10 cellular contexts compared by ENCODE assay signal in the genomic region with DNA sequence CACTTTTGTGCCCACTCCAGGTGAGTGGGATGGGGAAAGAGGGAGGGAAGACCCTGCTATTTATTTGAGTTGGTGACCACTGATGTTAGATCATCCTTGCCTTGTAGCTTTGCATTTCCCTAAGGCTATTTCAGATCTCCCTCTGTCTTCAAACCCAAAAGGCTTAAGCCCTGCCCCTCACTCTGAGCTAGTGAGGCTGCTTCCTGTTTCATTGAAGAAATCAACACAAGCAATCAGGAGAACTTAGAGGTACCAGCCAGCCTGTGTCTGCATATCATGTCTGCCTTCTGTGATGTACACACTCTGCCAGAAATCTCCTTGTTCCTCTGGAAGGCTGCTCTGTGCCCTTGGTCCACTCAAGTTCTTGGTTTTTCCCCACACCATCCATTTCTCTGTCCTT.
A peak's percentile ranks its signal among the peaks of the same experiment; 100 is the strongest.
DNase-seq lines count a peak whose midpoint lies in the region; ATAC-seq, FAIRE-seq and TF ChIP-seq lines count a peak whose summit lies in the region.
"Had no signal": no experiment of that assay in that cellular context is flagged by ENCODE, and none has a peak within 500 bp of the region (broad histone marks: within the 10 kb centered on the region; RNA-seq: fewer than 3 reads in every experiment).

No MANE protein-coding gene starts in this region.

- peak; percentile 77 for ATAC-seq in naive thymus-derived CD4-positive, alpha-beta T cell
- ATAC-seq in HG03025 (IDR thresholded peaks at IDR 0.05; ENCODE audit: low FRiP score, unreplicated experiment) = no peak

- peaks cover 73% of the 10 kb centered on the region for H4K20me1 ChIP-seq in Loucy (ENCODE audit: insufficient read depth, low read length, poor library complexity, severe bottlenecking)

- H3K4me1 ChIP-seq in Loucy (ENCODE audit: insufficient read depth, low read length, poor library complexity, severe bottlenecking) (peaks cover 36% of the 10 kb centered on the region), Peyer's patch (peaks cover 0 to 4% (median 0%) of the 10 kb centered on the region in 4 donors), sigmoid colon (peaks cover 0 to 19% (median 15%) of the 10 kb centered on the region in 4 donors)
- H3K4me1 ChIP-seq in naive thymus-derived CD4-positive, alpha-beta T cell (ENCODE audit: control insufficient read depth in 2 of 2, insufficient read depth in 2 of 2, low read length in 2 of 2) = peaks cover 10 to 21% of the 10 kb centered on the region in 2 donors

- no peak overlapping the region for H3K4me3 ChIP-seq in Loucy (ENCODE audit: low read length, poor library complexity, severe bottlenecking)
- H3K4me3 ChIP-seq in naive thymus-derived CD4-positive, alpha-beta T cell (ENCODE audit: low read length) = no peak overlapping the region
- no peak overlapping the region for H3K4me3 ChIP-seq in Peyer's patch
- no peak overlapping the region for H3K4me3 ChIP-seq in sigmoid colon

- H3K9me2 ChIP-seq in Loucy (replicated peaks; ENCODE audit: low read depth, low read length) = no peaks in the 10 kb centered on the region

- peaks cover 51% of the 10 kb centered on the region for H3K4me1 Mint-ChIP-seq in activated T-helper 1 cell treated with anti-CD3 and anti-CD28 coated beads, Interleukin-12 subunit alpha, Interleukin-12 subunit beta, Interleukin-2, Interleukin-4 antibody, amounts not matched to agents 30 ng/mL and 10 ng/mL and 1 ng/mL, durations not matched to agents 14 hours and 24 hours and 36 hours (ENCODE audit: low read depth)
- peaks cover 40 to 84% (median 80%) of the 10 kb centered on the region in 7 donors for H3K4me1 Mint-ChIP-seq in naive thymus-derived CD4-positive, alpha-beta T cell

- CTCF ChIA-PET in naive thymus-derived CD4-positive, alpha-beta T cell (lab: Charles Lee) = no interaction called here

- peaks cover 13% of the 10 kb centered on the region for H3K36me3 Mint-ChIP-seq in activated T-helper 1 cell treated with anti-CD3 and anti-CD28 coated beads, Interleukin-12 subunit alpha, Interleukin-12 subunit beta, Interleukin-2, Interleukin-4 antibody, amounts not matched to agents 30 ng/mL and 10 ng/mL and 1 ng/mL, durations not matched to agents 14 hours and 24 hours and 36 hours (ENCODE audit: low read depth)
- peaks cover 0 to 27% (median 8%) of the 10 kb centered on the region in 5 donors for H3K36me3 Mint-ChIP-seq in naive thymus-derived CD4-positive, alpha-beta T cell

- H3K4me2 ChIP-seq in Loucy (ENCODE audit: low read depth, low read length, poor library complexity, severe bottlenecking) = peak overlapping the region; percentile 26

- H3K79me2 ChIP-seq in Loucy (ENCODE audit: insufficient read depth, low read length) = peaks cover 91% of the 10 kb centered on the region

- no peak for TF ChIP-seq EP300 in sigmoid colon (IDR thresholded peaks at IDR 0.05)

- FAIRE-seq in GM12891 (lab: Jason Lieb, UNC) = peak; percentile 48

- intact Hi-C loops in activated T-helper 1 cell treated with anti-CD3 and anti-CD28 coated beads, Interleukin-12 subunit alpha, Interleukin-12 subunit beta, Interleukin-2, Interleukin-4 antibody, amounts not matched to agents 30 ng/mL and 10 ng/mL and 1 ng/mL, durations not matched to agents 14 hours and 24 hours and 36 hours (cut with micrococcal nuclease) = no loop called here
- intact Hi-C loops in naive thymus-derived CD4-positive, alpha-beta T cell (cut with micrococcal nuclease) = no loop called here
- intact Hi-C loops in sigmoid colon (cut with DNase I) = no loop called here

- H3K27me3 Mint-ChIP-seq in activated T-helper 1 cell treated with anti-CD3 and anti-CD28 coated beads, Interleukin-12 subunit alpha, Interleukin-12 subunit beta, Interleukin-2, Interleukin-4 antibody, amounts not matched to agents 30 ng/mL and 10 ng/mL and 1 ng/mL, durations not matched to agents 14 hours and 24 hours and 36 hours (ENCODE audit: insufficient read depth) = no peaks in the 10 kb centered on the region
- H3K27me3 Mint-ChIP-seq in naive thymus-derived CD4-positive, alpha-beta T cell = no peaks in the 10 kb centered on the region

- H3K27me3 ChIP-seq in Loucy (ENCODE audit: insufficient read depth, low read length, poor library complexity, severe bottlenecking) (no peaks in the 10 kb centered on the region), Peyer's patch (no peaks in the 10 kb centered on the region), sigmoid colon (no peaks in the 10 kb centered on the region)
- no peaks in the 10 kb centered on the region for H3K27me3 ChIP-seq in naive thymus-derived CD4-positive, alpha-beta T cell (ENCODE audit: control insufficient read depth in 2 of 2, insufficient read depth in 2 of 2, low read length in 2 of 2)

- H3F3A ChIP-seq in Loucy (ENCODE audit: low read depth) = no peaks in the 10 kb centered on the region

- peak overlapping the region; percentile 27 for H3K9ac ChIP-seq in Loucy (ENCODE audit: low read depth, low read length, poor library complexity, severe bottlenecking)

- DNase-seq in GM12891 (ENCODE audit: insufficient read length, low spot score) = no peak
- DNase-seq in activated T-helper 1 cell treated with anti-CD3 and anti-CD28 coated beads, Interleukin-12 subunit alpha, Interleukin-12 subunit beta, Interleukin-2, Interleukin-4 antibody, amounts not matched to agents 30 ng/mL and 10 ng/mL and 1 ng/mL, durations not matched to agents 14 hours and 24 hours and 36 hours (ENCODE audit: low spot score) = no peak
- peak in 6 of 9 donors; percentile 9 to 30 (median 16) for DNase-seq in naive thymus-derived CD4-positive, alpha-beta T cell
- DNase-seq in HuH-7 (ENCODE audit: low spot score) = no peak
- no peak for DNase-seq in Peyer's patch
- no peak for DNase-seq in sigmoid colon
- DNase-seq: activated effector memory CD4-positive, alpha-beta T cell treated with anti-CD3 and anti-CD28 coated beads, Interleukin-2, amount 50 U/mL, for 16 hours; stimulated activated CD4-positive, alpha-beta T cell treated with anti-CD3 and anti-CD28 coated beads, Interleukin-2, amount 100 ng/mL, for 24 hours had no signal

- H3K4me3 Mint-ChIP-seq in activated T-helper 1 cell treated with anti-CD3 and anti-CD28 coated beads, Interleukin-12 subunit alpha, Interleukin-12 subunit beta, Interleukin-2, Interleukin-4 antibody, amounts not matched to agents 30 ng/mL and 10 ng/mL and 1 ng/mL, durations not matched to agents 14 hours and 24 hours and 36 hours = no peak overlapping the region
- H3K4me3 Mint-ChIP-seq in naive thymus-derived CD4-positive, alpha-beta T cell = peak overlapping the region; percentile 1 to 41 (median 10)

- no peaks in the 10 kb centered on the region for H3K9me3 Mint-ChIP-seq in activated T-helper 1 cell treated with anti-CD3 and anti-CD28 coated beads, Interleukin-12 subunit alpha, Interleukin-12 subunit beta, Interleukin-2, Interleukin-4 antibody, amounts not matched to agents 30 ng/mL and 10 ng/mL and 1 ng/mL, durations not matched to agents 14 hours and 24 hours and 36 hours
- no peaks in the 10 kb centered on the region for H3K9me3 Mint-ChIP-seq in naive thymus-derived CD4-positive, alpha-beta T cell

- TF ChIP-seq POLR2A in GM12891 (IDR thresholded peaks at IDR 0.05; ENCODE audit: low read depth, low read length) (no peak), Peyer's patch (IDR thresholded peaks at IDR 0.05) (no peak), sigmoid colon (IDR thresholded peaks at IDR 0.05) (no peak)

- H3K36me3 ChIP-seq in Loucy (ENCODE audit: insufficient read depth, low read length) (peaks cover 7% of the 10 kb centered on the region; the same call in 1 of the 2 replicates), Peyer's patch (no peaks in the 10 kb centered on the region), sigmoid colon (no peaks in the 10 kb centered on the region)
- H3K36me3 ChIP-seq in naive thymus-derived CD4-positive, alpha-beta T cell (ENCODE audit: control insufficient read depth in 2 of 3, insufficient read depth in 3 of 3, low read length in 3 of 3) = no peaks in the 10 kb centered on the region

- H3K27ac ChIP-seq in naive thymus-derived CD4-positive, alpha-beta T cell (ENCODE audit: low read depth, low read length) = no peak overlapping the region
- H3K27ac ChIP-seq in Peyer's patch (no peak overlapping the region), sigmoid colon (no peak overlapping the region)

- POLR2A ChIA-PET in naive thymus-derived CD4-positive, alpha-beta T cell (lab: Charles Lee) = no interaction called here

- H3K9me3 ChIP-seq in Loucy (ENCODE audit: insufficient read depth, low read depth, low read length) (no peaks in the 10 kb centered on the region), Peyer's patch (no peaks in the 10 kb centered on the region), sigmoid colon (no peaks in the 10 kb centered on the region)
- no peaks in the 10 kb centered on the region for H3K9me3 ChIP-seq in naive thymus-derived CD4-positive, alpha-beta T cell (ENCODE audit: control insufficient read depth in 2 of 3, low read length in 3 of 3)

- H3K27ac Mint-ChIP-seq in activated T-helper 1 cell treated with anti-CD3 and anti-CD28 coated beads, Interleukin-12 subunit alpha, Interleukin-12 subunit beta, Interleukin-2, Interleukin-4 antibody, amounts not matched to agents 30 ng/mL and 10 ng/mL and 1 ng/mL, durations not matched to agents 14 hours and 24 hours and 36 hours = peak overlapping the region; percentile 44
- H3K27ac Mint-ChIP-seq in naive thymus-derived CD4-positive, alpha-beta T cell = peak overlapping the region; percentile 11 to 86 (median 44)

- H2AFZ ChIP-seq in Loucy (ENCODE audit: low read length) = no peak overlapping the region

- no peak for TF ChIP-seq CTCF in Loucy (conservative IDR thresholded peaks at IDR 0.05; ENCODE audit: low read length)
- no peak for TF ChIP-seq CTCF in Peyer's patch (IDR thresholded peaks at IDR 0.05)
- no peak for TF ChIP-seq CTCF in sigmoid colon (IDR thresholded peaks at IDR 0.05)

TF ChIP-seq in GM12891, 5 proteins besides CTCF, POLR2A, EP300 and RAD21:
- TF ChIP-seq TAF1 (IDR thresholded peaks at IDR 0.05; ENCODE audit: low read depth, low read length) = no peak
- no peak for TF ChIP-seq SPI1 (IDR thresholded peaks at IDR 0.05; ENCODE audit: low read depth, low read length)
- no peak for TF ChIP-seq POLR2AphosphoS5 (IDR thresholded peaks at IDR 0.05; ENCODE audit: low read depth, low read length)
- TF ChIP-seq PAX5 (IDR thresholded peaks at IDR 0.05; ENCODE audit: insufficient read depth, low read length, severe bottlenecking) = no peak
- TF ChIP-seq POU2F2 (IDR thresholded peaks at IDR 0.05; ENCODE audit: low read depth, low read length) = no peak
TF ChIP-seq in GM12891: peak in this region for 0.

Comparison
In these comparisons a context has a peak if more than half of its experiments do, and no peak if none do; other contexts are left out.
1. DNase-seq: peak in naive thymus-derived CD4-positive, alpha-beta T cell (6 of 9); none in GM12891 (single experiment), activated T-helper 1 cell treated with anti-CD3 and anti-CD28 coated beads, Interleukin-12 subunit alpha, Interleukin-12 subunit beta, Interleukin-2, Interleukin-4 antibody, amounts not matched to agents 30 ng/mL and 10 ng/mL and 1 ng/mL, durations not matched to agents 14 hours and 24 hours and 36 hours (single experiment), HuH-7 (single experiment), Peyer's patch (0 of 3) and sigmoid colon (single experiment).